25 cellular contexts compared by ENCODE assay signal in genomic region chr7:55172881-55173609, GRCh38.
"Had no signal": no experiment of that assay in that cellular context is flagged by ENCODE, and none has a peak within 500 bp of the region (broad histone marks: within the 10 kb centered on the region; RNA-seq: fewer than 3 reads in every experiment).

No MANE protein-coding gene starts in this region.

- DNase-seq: activated CD4-positive, alpha-beta T cell treated with anti-CD3 and anti-CD28 coated beads for 48 hours; activated CD4-positive, alpha-beta T cell treated with anti-CD3 and anti-CD28 coated beads, Interleukin-2, amount 50 U/mL, for 4 hours; activated CD4-positive, CD25-positive, alpha-beta regulatory T cell treated with anti-CD3 and anti-CD28 coated beads, Interleukin-2, amount 50 U/mL, for 72 hours; activated CD8-positive, alpha-beta T cell treated with anti-CD3 and anti-CD28 coated beads, Interleukin-2, amount 10 ng/mL, durations not matched to agents 7 days and 5 days; activated naive CD4-positive, alpha-beta T cell treated with anti-CD3 and anti-CD28 coated beads, Interleukin-2, amount 50 U/mL, for 16 hours; activated naive CD8-positive, alpha-beta T cell treated with anti-CD3 and anti-CD28 coated beads, Interleukin-2, amount 10 ng/mL, durations not matched to agents 7 days and 5 days; activated T-cell treated with anti-CD3 and anti-CD28 coated beads, Interleukin-2, amount 50 U/mL, for 72 hours; aorta; IMR-90; KBM-7; NCI-H1092; NCI-H1417; NCI-H1930; NCI-H2107; NCI-H2171 treated with DMSO at 0.1 percent for 48 hours; NCI-H226; NCI-H510A; NCI-H526 treated with DMSO at 0.1 percent for 48 hours; NK-92 treated with Interleukin-12 subunit alpha and Interleukin-12 subunit beta, amount 100 ng/mL, for 24 hours; Peyer's patch; SHP77 treated with DMSO at 0.1 percent for 48 hours; T-helper 17 cell; T-helper 9 cell had no signal

- H3K27me3 ChIP-seq: Peyer's patch had no signal

- H3K4me3 Mint-ChIP-seq: activated CD8-positive, alpha-beta T cell treated with anti-CD3 and anti-CD28 coated beads, Interleukin-2, amount 10 ng/mL, durations not matched to agents 7 days and 5 days; activated naive CD8-positive, alpha-beta T cell treated with anti-CD3 and anti-CD28 coated beads, Interleukin-2, amount 10 ng/mL, durations not matched to agents 7 days and 5 days; activated T-cell treated with anti-CD3 and anti-CD28 coated beads, Interleukin-2, amount 50 U/mL, for 72 hours; T-helper 17 cell; WTC11 had no signal

- H3K9me3 Mint-ChIP-seq: activated naive CD8-positive, alpha-beta T cell treated with anti-CD3 and anti-CD28 coated beads, Interleukin-2, amount 10 ng/mL, durations not matched to agents 7 days and 5 days; activated T-helper 2 cell treated with anti-CD3 and anti-CD28 coated beads, Interferon-gamma antibody, Interleukin-2, Interleukin-4, amounts not matched to agents 10 μg/mL and 5 μg/mL and 100 μg/mL, durations not matched to agents 14 hours and 24 hours and 36 hours; WTC11 had no signal

- H3K27ac Mint-ChIP-seq: activated CD8-positive, alpha-beta T cell treated with anti-CD3 and anti-CD28 coated beads, Interleukin-2, amount 10 ng/mL, durations not matched to agents 7 days and 5 days; activated naive CD8-positive, alpha-beta T cell treated with anti-CD3 and anti-CD28 coated beads, Interleukin-2, amount 10 ng/mL, durations not matched to agents 7 days and 5 days; activated T-cell treated with anti-CD3 and anti-CD28 coated beads, Interleukin-2, amount 50 U/mL, for 72 hours; activated T-helper 2 cell treated with anti-CD3 and anti-CD28 coated beads, Interferon-gamma antibody, Interleukin-2, Interleukin-4, amounts not matched to agents 10 μg/mL and 5 μg/mL and 100 μg/mL, durations not matched to agents 14 hours and 24 hours and 36 hours; T-helper 17 cell; WTC11 had no signal

- H3K9me3 ChIP-seq: Peyer's patch had no signal

- H3K4me1 Mint-ChIP-seq: activated naive CD8-positive, alpha-beta T cell treated with anti-CD3 and anti-CD28 coated beads, Interleukin-2, amount 10 ng/mL, durations not matched to agents 7 days and 5 days; T-helper 17 cell; WTC11 had no signal

- H3K27ac ChIP-seq: Peyer's patch had no signal

- ATAC-seq: activated CD8-positive, alpha-beta T cell treated with anti-CD3 and anti-CD28 coated beads, Interleukin-2, amount 10 ng/mL, durations not matched to agents 7 days and 5 days; activated T-cell treated with anti-CD3 and anti-CD28 coated beads, Interleukin-2, amount 50 U/mL, for 72 hours; T-helper 17 cell; WTC11 had no signal

- H3K36me3 Mint-ChIP-seq: activated naive CD8-positive, alpha-beta T cell treated with anti-CD3 and anti-CD28 coated beads, Interleukin-2, amount 10 ng/mL, durations not matched to agents 7 days and 5 days had no signal

- H3K4me3 ChIP-seq: Peyer's patch had no signal
